16 cellular contexts compared by ENCODE assay signal in genomic region chr17:16212793-16213192, GRCh38. TPM values are rescaled to one million over a fixed set of nuclear protein-coding genes. Genes with fewer than 3 reads are reported as not detected.
DNase-seq lines count a peak whose midpoint lies in the region; ATAC-seq, FAIRE-seq and TF ChIP-seq lines count a peak whose summit lies in the region.
"Had no signal": no experiment of that assay in that cellular context is flagged by ENCODE, and none has a peak within 500 bp of the region (broad histone marks: within the 10 kb centered on the region; RNA-seq: fewer than 3 reads in every experiment).

No MANE protein-coding gene starts in this region.

- peaks cover 6% of the 10 kb centered on the region for H3K9me3 Mint-ChIP-seq in glutamatergic neuron (ENCODE audit: unreplicated experiment)
- H3K9me3 Mint-ChIP-seq: stimulated activated memory B cell treated with anti-CD40 and anti-IgM and Interleukin-4, amounts not matched to agents 10 μg/mL and 1 μg/mL and 100 μg/mL, for 72 hours had no signal

- H4K20me1 ChIP-seq in DND-41 (ENCODE audit: insufficient read depth, low read length) = peaks cover 20% of the 10 kb centered on the region
- peaks cover 5% of the 10 kb centered on the region; the same call in 1 of the 2 replicates for H4K20me1 ChIP-seq in SU-DHL-6 (ENCODE audit: low read depth, low read length)
- peaks cover 66% of the 10 kb centered on the region for H4K20me1 ChIP-seq in smooth muscle cell (ENCODE audit: low read depth)

- no peak overlapping the region for H3K4me3 ChIP-seq in A549
- no peak overlapping the region for H3K4me3 ChIP-seq in DND-41 (ENCODE audit: low read depth in 1 of 2, low read length in 2 of 2)
- no peak overlapping the region for H3K4me3 ChIP-seq in SU-DHL-6 (ENCODE audit: insufficient read depth, low read length, poor library complexity, severe bottlenecking)
- H3K4me3 ChIP-seq in smooth muscle cell = no peak overlapping the region
- H3K4me3 ChIP-seq: SJSA1 had no signal

- H3K36me3 ChIP-seq in DND-41 (ENCODE audit: insufficient read depth, low read length) (no peaks in the 10 kb centered on the region), SU-DHL-6 (ENCODE audit: low read length) (no peaks in the 10 kb centered on the region), smooth muscle cell (ENCODE audit: low read depth) (no peaks in the 10 kb centered on the region)

- H3K4me3 Mint-ChIP-seq in glutamatergic neuron (ENCODE audit: unreplicated experiment) = peak overlapping the region; percentile 43

- no peak overlapping the region for H3K27ac Mint-ChIP-seq in glutamatergic neuron (ENCODE audit: unreplicated experiment)

- CTCF ChIA-PET in A549 (lab: Yijun Ruan, JAX) = interaction anchor here (1.5 to 7.5 kb wide), 2 partner anchors 74 to 151 kb away, joined by 5 to 69 read pairs; no protein-coding TSS in a partner anchor

- POLR2A ChIA-PET in A549 (lab: Yijun Ruan, JAX) = no interaction called here

- 77% methylated on average over 6 of the region's 6 CpGs for WGBS in A549 (ENCODE audit: missing lambda C conversion rate)
- WGBS in smooth muscle cell (ENCODE audit: low lambda C conversion rate) = 86% methylated on average over 6 of the region's 6 CpGs

- TF ChIP-seq CTCF in A549 (IDR thresholded peaks at IDR 0.05) (no peak), DND-41 (IDR thresholded peaks at IDR 0.05; ENCODE audit: borderline replicate concordance, extremely low read depth, low read length, poor library complexity, severe bottlenecking) (no peak), SU-DHL-6 (IDR thresholded peaks at IDR 0.05; ENCODE audit: insufficient read depth, low read length, poor library complexity, severe bottlenecking) (no peak), glutamatergic neuron (IDR thresholded peaks at IDR 0.05; ENCODE audit: partially characterized antibody, unreplicated experiment) (no peak), smooth muscle cell (IDR thresholded peaks at IDR 0.05; ENCODE audit: borderline replicate concordance, insufficient read depth, poor library complexity, severe bottlenecking) (no peak)

- ATAC-seq in A549 = no peak
- no peak for ATAC-seq in DND-41 (ENCODE audit: insufficient read depth, low read depth)
- ATAC-seq in HG02798 (IDR thresholded peaks at IDR 0.05; ENCODE audit: poor library complexity, unreplicated experiment) = no peak
- ATAC-seq: stimulated activated memory B cell treated with anti-CD40 and anti-IgM and Interleukin-4, amounts not matched to agents 10 μg/mL and 1 μg/mL and 100 μg/mL, for 72 hours had no signal

- 0 out of 2 replicates have a peak overlapping the region, but pooled peaks have one; percentile 4 for H3K9ac ChIP-seq in DND-41 (ENCODE audit: low read depth, low read length)
- no peak overlapping the region for H3K9ac ChIP-seq in SU-DHL-6 (ENCODE audit: low read length)
- no peak overlapping the region for H3K9ac ChIP-seq in smooth muscle cell (ENCODE audit: low read depth)

- H3K4me2 ChIP-seq in A549 = peak overlapping the region; percentile 85
- H3K4me2 ChIP-seq in DND-41 (ENCODE audit: insufficient read depth, low read length) = peak overlapping the region; percentile 48
- peak overlapping the region; percentile 6 for H3K4me2 ChIP-seq in SU-DHL-6 (ENCODE audit: low read depth, low read length, poor library complexity, severe bottlenecking)
- no peak overlapping the region for H3K4me2 ChIP-seq in smooth muscle cell

- H3K27me3 ChIP-seq in DND-41 (ENCODE audit: insufficient read depth, low read length, poor library complexity) (no peaks in the 10 kb centered on the region), SU-DHL-6 (ENCODE audit: low read length) (no peaks in the 10 kb centered on the region), smooth muscle cell (ENCODE audit: low read depth) (no peaks in the 10 kb centered on the region)
- H3K27me3 ChIP-seq: SJSA1 had no signal

- DNase-seq in A549 (ENCODE audit: low read depth in 1 of 2, low spot score in 1 of 2) = no peak
- no peak for DNase-seq in DND-41
- DNase-seq in glutamatergic neuron = no peak
- no peak for DNase-seq in SW 1271 (lab: John Stamatoyannopoulos, UW)
- no peak for DNase-seq in activated effector memory CD4-positive, alpha-beta T cell treated with anti-CD3 and anti-CD28 coated beads, Interleukin-2, amount 50 U/mL, for 16 hours
- no peak for DNase-seq in smooth muscle cell (lab: John Stamatoyannopoulos, UW; ENCODE audit: unreplicated experiment)
- DNase-seq: DMS153, NCI-H1092 treated with DMSO at 0.1 percent for 48 hours, nucleus accumbens had no signal

- H3K9me3 ChIP-seq in A549 = no peaks in the 10 kb centered on the region
- no peaks in the 10 kb centered on the region for H3K9me3 ChIP-seq in DND-41 (ENCODE audit: insufficient read depth, low read length, severe bottlenecking)
- no peaks in the 10 kb centered on the region for H3K9me3 ChIP-seq in SU-DHL-6 (ENCODE audit: insufficient read depth, low read length)
- H3K9me3 ChIP-seq in smooth muscle cell (replicated peaks; ENCODE audit: low read depth) = no peaks in the 10 kb centered on the region
- H3K9me3 ChIP-seq: SJSA1 had no signal

- no peaks in the 10 kb centered on the region for H3K9me2 ChIP-seq in SU-DHL-6 (replicated peaks; ENCODE audit: insufficient read depth, low read length)

- H3K79me2 ChIP-seq in DND-41 (ENCODE audit: insufficient read depth, low read length) = peaks cover 93% of the 10 kb centered on the region
- peaks cover 91% of the 10 kb centered on the region for H3K79me2 ChIP-seq in SU-DHL-6 (ENCODE audit: insufficient read depth, low read length)
- peaks cover 83% of the 10 kb centered on the region for H3K79me2 ChIP-seq in smooth muscle cell (ENCODE audit: low read depth)

- H3K27ac ChIP-seq in A549 = peak overlapping the region in 1 of 2 experiments; percentile 61; a peak in 3 of 6 replicates
- no peak overlapping the region for H3K27ac ChIP-seq in DND-41 (ENCODE audit: low read length)
- no peak overlapping the region for H3K27ac ChIP-seq in SU-DHL-6 (ENCODE audit: low read depth, low read length)
- H3K27ac ChIP-seq in smooth muscle cell (ENCODE audit: low read depth) = no peak overlapping the region
- H3K27ac ChIP-seq: epithelial cell of prostate, SJSA1 had no signal

- H2AFZ ChIP-seq in DND-41 (ENCODE audit: low read depth, low read length) = no peak overlapping the region
- H2AFZ ChIP-seq in SU-DHL-6 (ENCODE audit: low read depth, low read length, severe bottlenecking) = no peak overlapping the region
- no peak overlapping the region for H2AFZ ChIP-seq in smooth muscle cell (ENCODE audit: low read depth)

- no peak for TF ChIP-seq RAD21 in A549 (conservative IDR thresholded peaks at IDR 0.05 in 1 of 2, IDR thresholded peaks at IDR 0.05 in 1 of 2)

- H3K27me3 Mint-ChIP-seq in glutamatergic neuron (ENCODE audit: unreplicated experiment) = peaks cover 3% of the 10 kb centered on the region
- H3K27me3 Mint-ChIP-seq: stimulated activated memory B cell treated with anti-CD40 and anti-IgM and Interleukin-4, amounts not matched to agents 10 μg/mL and 1 μg/mL and 100 μg/mL, for 72 hours had no signal

- no peaks in the 10 kb centered on the region for H3K36me3 Mint-ChIP-seq in glutamatergic neuron (ENCODE audit: unreplicated experiment)
- H3K36me3 Mint-ChIP-seq: stimulated activated memory B cell treated with anti-CD40 and anti-IgM and Interleukin-4, amounts not matched to agents 10 μg/mL and 1 μg/mL and 100 μg/mL, for 72 hours had no signal

- no peak for TF ChIP-seq EP300 in A549 (IDR thresholded peaks at IDR 0.05)

- no peak for FAIRE-seq in A549 (lab: Jason Lieb, UNC)
- FAIRE-seq: colon, H54 had no signal

- H3K4me1 ChIP-seq in A549 (peaks cover 44% of the 10 kb centered on the region), DND-41 (ENCODE audit: insufficient read depth, low read length) (peaks cover 35% of the 10 kb centered on the region), smooth muscle cell (ENCODE audit: low read depth) (peaks cover 17% of the 10 kb centered on the region)

- peaks cover 10% of the 10 kb centered on the region for H3K4me1 Mint-ChIP-seq in glutamatergic neuron (ENCODE audit: low read depth, unreplicated experiment)

- peaks cover 23% of the 10 kb centered on the region; the same call in 1 of the 2 replicates for H3F3A ChIP-seq in SU-DHL-6 (ENCODE audit: insufficient read depth)
- no peaks in the 10 kb centered on the region for H3F3A ChIP-seq in smooth muscle cell (ENCODE audit: low read depth)

- TF ChIP-seq POLR2A in A549 (IDR thresholded peaks at IDR 0.05; ENCODE audit: low read length) = no peak

TF ChIP-seq in A549, 52 proteins besides CTCF, POLR2A, EP300 and RAD21 (continues in another document):
- TF ChIP-seq USF2 (IDR thresholded peaks at IDR 0.05) = no peak

RNA-seq across cellular contexts. Expression of gene NCOR1, which starts 2.5 kb away (rescaled TPM):
- polyA plus RNA-seq in A549 (2011; rRNA removed) = 190 and 194 TPM in 2 replicates
- polyA plus RNA-seq in A549 (2012; cell fraction: cytosol; rRNA removed) = 71.3 and 73.9 TPM in 2 replicates
- polyA plus RNA-seq in A549 (2012; cell fraction: nucleus; rRNA removed) = 96.6 and 113 TPM in 2 replicates
- polyA plus RNA-seq in A549 (2017; fragmentation: RNase III; extraction: RNeasy Plus Mini Kit Qiagen cat#74134 plus additional on column Dnase treatment) = 60.8 to 65.5 TPM (median 65.5 TPM) in 3 replicates
- polyA minus RNA-seq in A549 (2011; rRNA and poly(A)+ RNA removed) = 421 and 515 TPM in 2 replicates
- 152 TPM for total RNA-seq in glutamatergic neuron (ENCODE audit: unreplicated experiment)
- 87.9 and 119 TPM in 2 replicates for total RNA-seq in smooth muscle cell
- polyA plus RNA-seq in smooth muscle cell = 79.1 and 105 TPM in 2 replicates

RNA-seq across cellular contexts. Expression of gene PIGL, which starts 4.2 kb away (rescaled TPM):
- polyA plus RNA-seq in A549 (2011; rRNA removed) = 34.1 and 35.1 TPM in 2 replicates
- 23.0 and 25.9 TPM in 2 replicates for polyA plus RNA-seq in A549 (2012; cell fraction: cytosol; rRNA removed)
- polyA plus RNA-seq in A549 (2012; cell fraction: nucleus; rRNA removed) = 80.6 and 105 TPM in 2 replicates
- 25.5 to 28.6 TPM (median 27.5 TPM) in 3 replicates for polyA plus RNA-seq in A549 (2017; fragmentation: RNase III; extraction: RNeasy Plus Mini Kit Qiagen cat#74134 plus additional on column Dnase treatment)
- polyA minus RNA-seq in A549 (2011; rRNA and poly(A)+ RNA removed) = 21.4 and 25.7 TPM in 2 replicates
- 37.0 TPM for total RNA-seq in glutamatergic neuron (ENCODE audit: unreplicated experiment)
- 33.5 and 56.0 TPM in 2 replicates for total RNA-seq in smooth muscle cell
- polyA plus RNA-seq in smooth muscle cell = 20.2 and 30.1 TPM in 2 replicates
